In genomic region chr19:41906916-41907680, GRCh38 we compare ENCODE assay signal across 1 cellular context.
TF ChIP-seq lines count a peak whose summit lies in the region.

No MANE protein-coding gene starts in this region.

TF ChIP-seq in K562, 482 proteins besides CTCF, POLR2A, EP300 and RAD21:
- TF ChIP-seq KLF16 (IDR thresholded peaks at IDR 0.05) (no peak), PTBP1 (IDR thresholded peaks at IDR 0.05; ENCODE audit: low read depth, low read length) (peak; percentile 68; the same call in 1 of the 2 replicates), ATF2 (CRISPR knock-in tag; IDR thresholded peaks at IDR 0.05) (no peak), MAX (CRISPR knock-in tag; IDR thresholded peaks at IDR 0.05) (0 out of 2 replicates have a peak, but pooled peaks have one; percentile 14), POLR2B (IDR thresholded peaks at IDR 0.05; ENCODE audit: low read depth, partially characterized antibody) (peak; percentile 15)
- TF ChIP-seq, protein P1, sequence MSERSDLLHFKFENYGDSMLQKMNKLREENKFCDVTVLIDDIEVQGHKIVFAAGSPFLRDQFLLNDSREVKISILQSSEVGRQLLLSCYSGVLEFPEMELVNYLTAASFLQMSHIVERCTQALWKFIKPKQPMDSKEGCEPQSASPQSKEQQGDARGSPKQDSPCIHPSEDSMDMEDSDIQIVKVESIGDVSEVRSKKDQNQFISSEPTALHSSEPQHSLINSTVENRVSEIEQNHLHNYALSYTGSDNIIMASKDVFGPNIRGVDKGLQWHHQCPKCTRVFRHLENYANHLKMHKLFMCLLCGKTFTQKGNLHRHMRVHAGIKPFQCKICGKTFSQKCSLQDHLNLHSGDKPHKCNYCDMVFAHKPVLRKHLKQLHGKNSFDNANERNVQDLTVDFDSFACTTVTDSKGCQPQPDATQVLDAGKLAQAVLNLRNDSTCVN (CRISPR knock-in tag; IDR thresholded peaks at IDR 0.05) = no peak
- TF ChIP-seq, protein P2, sequence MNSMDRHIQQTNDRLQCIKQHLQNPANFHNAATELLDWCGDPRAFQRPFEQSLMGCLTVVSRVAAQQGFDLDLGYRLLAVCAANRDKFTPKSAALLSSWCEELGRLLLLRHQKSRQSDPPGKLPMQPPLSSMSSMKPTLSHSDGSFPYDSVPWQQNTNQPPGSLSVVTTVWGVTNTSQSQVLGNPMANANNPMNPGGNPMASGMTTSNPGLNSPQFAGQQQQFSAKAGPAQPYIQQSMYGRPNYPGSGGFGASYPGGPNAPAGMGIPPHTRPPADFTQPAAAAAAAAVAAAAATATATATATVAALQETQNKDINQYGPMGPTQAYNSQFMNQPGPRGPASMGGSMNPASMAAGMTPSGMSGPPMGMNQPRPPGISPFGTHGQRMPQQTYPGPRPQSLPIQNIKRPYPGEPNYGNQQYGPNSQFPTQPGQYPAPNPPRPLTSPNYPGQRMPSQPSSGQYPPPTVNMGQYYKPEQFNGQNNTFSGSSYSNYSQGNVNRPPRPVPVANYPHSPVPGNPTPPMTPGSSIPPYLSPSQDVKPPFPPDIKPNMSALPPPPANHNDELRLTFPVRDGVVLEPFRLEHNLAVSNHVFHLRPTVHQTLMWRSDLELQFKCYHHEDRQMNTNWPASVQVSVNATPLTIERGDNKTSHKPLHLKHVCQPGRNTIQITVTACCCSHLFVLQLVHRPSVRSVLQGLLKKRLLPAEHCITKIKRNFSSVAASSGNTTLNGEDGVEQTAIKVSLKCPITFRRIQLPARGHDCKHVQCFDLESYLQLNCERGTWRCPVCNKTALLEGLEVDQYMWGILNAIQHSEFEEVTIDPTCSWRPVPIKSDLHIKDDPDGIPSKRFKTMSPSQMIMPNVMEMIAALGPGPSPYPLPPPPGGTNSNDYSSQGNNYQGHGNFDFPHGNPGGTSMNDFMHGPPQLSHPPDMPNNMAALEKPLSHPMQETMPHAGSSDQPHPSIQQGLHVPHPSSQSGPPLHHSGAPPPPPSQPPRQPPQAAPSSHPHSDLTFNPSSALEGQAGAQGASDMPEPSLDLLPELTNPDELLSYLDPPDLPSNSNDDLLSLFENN (IDR thresholded peaks at IDR 0.05; ENCODE audit: low read depth in 2 of 2, low read length in 2 of 2) = no peak
